ENCODE assay signal across 27 cellular contexts in the genomic region with DNA sequence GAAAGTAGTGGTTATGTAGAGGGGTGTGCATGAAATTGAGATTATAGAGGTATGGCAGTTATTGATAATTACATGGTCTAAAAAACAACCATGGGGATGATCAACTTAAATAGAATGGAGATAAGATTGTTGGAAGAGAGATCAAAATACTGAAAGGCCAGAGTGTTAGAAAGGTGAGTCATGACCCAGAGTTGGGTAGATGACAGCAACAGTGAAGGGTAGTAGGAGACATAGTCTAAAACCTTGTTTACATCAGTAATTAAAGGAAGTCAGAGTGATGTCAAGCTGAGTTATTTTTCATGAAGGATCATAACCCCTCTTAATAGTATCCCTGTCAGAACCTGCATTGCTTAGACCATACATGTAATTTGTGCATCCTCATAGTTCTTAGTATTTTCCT.
A peak's percentile ranks its signal among the peaks of the same experiment; 100 is the strongest.
DNase-seq lines count a peak whose midpoint lies in the region; ATAC-seq, FAIRE-seq and TF ChIP-seq lines count a peak whose summit lies in the region.
"Had no signal": no experiment of that assay in that cellular context is flagged by ENCODE, and none has a peak within 500 bp of the region (broad histone marks: within the 10 kb centered on the region; RNA-seq: fewer than 3 reads in every experiment).

No MANE protein-coding gene starts in this region.

- FAIRE-seq in H54 (lab: Jason Lieb, UNC) (peak; percentile 6), GM12892 (lab: Jason Lieb, UNC) (no peak)
- FAIRE-seq: kidney had no signal

- no peak for TF ChIP-seq POLR2A in H54 (IDR thresholded peaks at IDR 0.05; ENCODE audit: low read depth, low read length)
- TF ChIP-seq POLR2A in GM12892 (IDR thresholded peaks at IDR 0.05; ENCODE audit: low read depth, low read length) = no peak

- ATAC-seq in GM18870 (IDR thresholded peaks at IDR 0.05; ENCODE audit: unreplicated experiment) (peak; percentile 25), HG03565 (IDR thresholded peaks at IDR 0.05; ENCODE audit: unreplicated experiment) (peak; percentile 27)
- peak; percentile 73 for ATAC-seq in stimulated activated effector memory CD8-positive, alpha-beta T cell treated with anti-CD3 and anti-CD28 coated beads, Interleukin-12 subunit alpha, Interleukin-12 subunit beta, amount 100 ng/mL, for 72 hours
- ATAC-seq: gastrocnemius medialis, PC-3, WTC11 had no signal

- H3K4me1 Mint-ChIP-seq in stimulated activated effector memory CD8-positive, alpha-beta T cell treated with anti-CD3 and anti-CD28 coated beads, Interleukin-12 subunit alpha, Interleukin-12 subunit beta, amount 100 ng/mL, for 72 hours = peaks cover 10% of the 10 kb centered on the region
- H3K4me1 Mint-ChIP-seq: central memory CD8-positive, alpha-beta T cell; WTC11 had no signal

- DNase-seq in H54 (ENCODE audit: insufficient read length, low spot score) (no peak), NCI-H510A (lab: John Stamatoyannopoulos, UW) (no peak), NCI-H748 treated with DMSO at 0.1 percent for 48 hours (lab: John Stamatoyannopoulos, UW) (no peak), GM12892 (ENCODE audit: insufficient read length) (no peak)
- no peak for DNase-seq in stimulated activated effector memory CD8-positive, alpha-beta T cell treated with anti-CD3 and anti-CD28 coated beads, Interleukin-12 subunit alpha, Interleukin-12 subunit beta, amount 100 ng/mL, for 72 hours (ENCODE audit: low spot score in 2 of 2)
- DNase-seq: activated CD4-positive, alpha-beta memory T cell treated with anti-CD3 and anti-CD28 coated beads for 36 hours; activated naive CD4-positive, alpha-beta T cell treated with Interleukin-2 at 50 U/mL for 16 hours; activated T-cell treated with anti-CD3 and anti-CD28 coated beads for 4 hours; aorta; CD8-positive, alpha-beta memory T cell; DMS53; gastrocnemius medialis; GOT3; IMR-90; kidney; MG63; NCI-H1436; occipital lobe; PC-3; stimulated activated CD4-positive, alpha-beta T cell treated with anti-CD3 and anti-CD28 coated beads, Interleukin-2, amount 100 ng/mL, for 48 hours; stomach; transverse colon had no signal

- no peaks in the 10 kb centered on the region for H3K36me3 Mint-ChIP-seq in stimulated activated effector memory CD8-positive, alpha-beta T cell treated with anti-CD3 and anti-CD28 coated beads, Interleukin-12 subunit alpha, Interleukin-12 subunit beta, amount 100 ng/mL, for 72 hours
- H3K36me3 Mint-ChIP-seq: WTC11 had no signal

- no peak overlapping the region for H3K27ac Mint-ChIP-seq in stimulated activated effector memory CD8-positive, alpha-beta T cell treated with anti-CD3 and anti-CD28 coated beads, Interleukin-12 subunit alpha, Interleukin-12 subunit beta, amount 100 ng/mL, for 72 hours
- H3K27ac Mint-ChIP-seq: activated CD4-positive, alpha-beta memory T cell treated with anti-CD3 and anti-CD28 coated beads for 36 hours; T-helper 2 cell treated with Interferon-gamma antibody and Interleukin-4, amounts not matched to agents 5 μg/mL and 100 μg/mL, for 36 hours; WTC11 had no signal

- peaks cover 2% of the 10 kb centered on the region for H3K9me3 Mint-ChIP-seq in stimulated activated effector memory CD8-positive, alpha-beta T cell treated with anti-CD3 and anti-CD28 coated beads, Interleukin-12 subunit alpha, Interleukin-12 subunit beta, amount 100 ng/mL, for 72 hours
- H3K9me3 Mint-ChIP-seq: activated CD4-positive, alpha-beta memory T cell treated with anti-CD3 and anti-CD28 coated beads for 36 hours; central memory CD8-positive, alpha-beta T cell; T-helper 2 cell treated with Interferon-gamma antibody and Interleukin-4, amounts not matched to agents 5 μg/mL and 100 μg/mL, for 36 hours; WTC11 had no signal

- H3K4me3 Mint-ChIP-seq in stimulated activated effector memory CD8-positive, alpha-beta T cell treated with anti-CD3 and anti-CD28 coated beads, Interleukin-12 subunit alpha, Interleukin-12 subunit beta, amount 100 ng/mL, for 72 hours = no peak overlapping the region
- H3K4me3 Mint-ChIP-seq: activated CD4-positive, alpha-beta memory T cell treated with anti-CD3 and anti-CD28 coated beads for 36 hours; CD8-positive, alpha-beta memory T cell; central memory CD8-positive, alpha-beta T cell; T-helper 2 cell treated with Interferon-gamma antibody and Interleukin-4, amounts not matched to agents 5 μg/mL and 100 μg/mL, for 36 hours; WTC11 had no signal
